Comparison of ENCODE assay signal across 12 cellular contexts in genomic region chr17:50050431-50051032, GRCh38. TPM values are rescaled to one million over a fixed set of nuclear protein-coding genes. Genes with fewer than 3 reads are reported as not detected.
DNase-seq lines count a peak whose midpoint lies in the region; ATAC-seq and TF ChIP-seq lines count a peak whose summit lies in the region.
"Had no signal": no experiment of that assay in that cellular context is flagged by ENCODE, and none has a peak within 500 bp of the region (broad histone marks: within the 10 kb centered on the region; RNA-seq: fewer than 3 reads in every experiment).

No MANE protein-coding gene starts in this region.

- H3K36me3 Mint-ChIP-seq in activated CD8-positive, alpha-beta T cell treated with anti-CD3 and anti-CD28 coated beads for 36 hours (ENCODE audit: low read depth): no peaks in the 10 kb centered on the region
- no peaks in the 10 kb centered on the region for H3K36me3 Mint-ChIP-seq in activated CD8-positive, alpha-beta T cell treated with anti-CD3 and anti-CD28 coated beads, Interleukin-2, amount 10 ng/mL, durations not matched to agents 7 days and 5 days (ENCODE audit: low read depth)
- no peaks in the 10 kb centered on the region for H3K36me3 Mint-ChIP-seq in chondrocyte (ENCODE audit: low read depth)

- H3K4me1 ChIP-seq in skeletal muscle satellite cell (ENCODE audit: control insufficient read depth, insufficient read depth, low read length): peaks cover 83% of the 10 kb centered on the region
- H3K4me1 ChIP-seq in effector memory CD4-positive, alpha-beta T cell (ENCODE audit: control insufficient read depth, insufficient read depth, low read length, poor library complexity, severe bottlenecking): peaks cover 6% of the 10 kb centered on the region

- no peak overlapping the region for H3K9ac ChIP-seq in skeletal muscle satellite cell (ENCODE audit: low read depth, low read length)

- POLR2A ChIA-PET in activated CD8-positive, alpha-beta T cell treated with anti-CD3 and anti-CD28 coated beads for 36 hours (lab: Charles Lee): no interaction called here
- POLR2A ChIA-PET in activated CD8-positive, alpha-beta T cell treated with anti-CD3 and anti-CD28 coated beads, Interleukin-2, amount 10 ng/mL, durations not matched to agents 7 days and 5 days (lab: Charles Lee): no interaction called here

- H3K4me2 ChIP-seq in skeletal muscle satellite cell (ENCODE audit: low read length): peak overlapping the region; percentile 27

- TF ChIP-seq CTCF in activated CD8-positive, alpha-beta T cell treated with anti-CD3 and anti-CD28 coated beads for 36 hours (IDR thresholded peaks at IDR 0.05): no peak
- TF ChIP-seq CTCF in chondrocyte (IDR thresholded peaks at IDR 0.05): peak; percentile 9

- no peaks in the 10 kb centered on the region for H3K36me3 ChIP-seq in skeletal muscle satellite cell (ENCODE audit: insufficient read depth, low read length)
- no peaks in the 10 kb centered on the region for H3K36me3 ChIP-seq in effector memory CD4-positive, alpha-beta T cell (ENCODE audit: control insufficient read depth, insufficient read depth, low read length)

- peaks cover 2% of the 10 kb centered on the region for H3K27me3 Mint-ChIP-seq in activated CD8-positive, alpha-beta T cell treated with anti-CD3 and anti-CD28 coated beads for 36 hours
- H3K27me3 Mint-ChIP-seq in activated CD8-positive, alpha-beta T cell treated with anti-CD3 and anti-CD28 coated beads, Interleukin-2, amount 10 ng/mL, durations not matched to agents 7 days and 5 days (ENCODE audit: low read depth): peaks cover 7% of the 10 kb centered on the region
- H3K27me3 Mint-ChIP-seq in chondrocyte (ENCODE audit: low read depth): no peaks in the 10 kb centered on the region

- H3K4me3 Mint-ChIP-seq in activated CD8-positive, alpha-beta T cell treated with anti-CD3 and anti-CD28 coated beads for 36 hours: no peak overlapping the region
- H3K4me3 Mint-ChIP-seq in activated CD8-positive, alpha-beta T cell treated with anti-CD3 and anti-CD28 coated beads, Interleukin-2, amount 10 ng/mL, durations not matched to agents 7 days and 5 days: no peak overlapping the region
- no peak overlapping the region for H3K4me3 Mint-ChIP-seq in chondrocyte (ENCODE audit: unreplicated experiment)

- CTCF ChIA-PET in activated CD8-positive, alpha-beta T cell treated with anti-CD3 and anti-CD28 coated beads for 36 hours (lab: Charles Lee): interaction anchor here (0.8 kb wide), 1 partner anchor 44 kb away, joined by 3 read pairs; no protein-coding TSS in a partner anchor
- CTCF ChIA-PET in activated CD8-positive, alpha-beta T cell treated with anti-CD3 and anti-CD28 coated beads, Interleukin-2, amount 10 ng/mL, durations not matched to agents 7 days and 5 days (lab: Charles Lee): no interaction called here

- no peaks in the 10 kb centered on the region for H3K27me3 ChIP-seq in skeletal muscle satellite cell (ENCODE audit: control insufficient read depth, insufficient read depth, low read length)
- H3K27me3 ChIP-seq in effector memory CD4-positive, alpha-beta T cell (replicated peaks; ENCODE audit: control insufficient read depth, insufficient read depth, low read length, poor library complexity, severe bottlenecking): no peaks in the 10 kb centered on the region

- no peaks in the 10 kb centered on the region for H3K9me3 Mint-ChIP-seq in activated CD8-positive, alpha-beta T cell treated with anti-CD3 and anti-CD28 coated beads for 36 hours
- H3K9me3 Mint-ChIP-seq in activated CD8-positive, alpha-beta T cell treated with anti-CD3 and anti-CD28 coated beads, Interleukin-2, amount 10 ng/mL, durations not matched to agents 7 days and 5 days (ENCODE audit: insufficient read depth): no peaks in the 10 kb centered on the region
- H3K9me3 Mint-ChIP-seq in chondrocyte (ENCODE audit: low read depth): no peaks in the 10 kb centered on the region

- H3K27ac Mint-ChIP-seq in activated CD8-positive, alpha-beta T cell treated with anti-CD3 and anti-CD28 coated beads for 36 hours: peak overlapping the region; percentile 84
- H3K27ac Mint-ChIP-seq in activated CD8-positive, alpha-beta T cell treated with anti-CD3 and anti-CD28 coated beads, Interleukin-2, amount 10 ng/mL, durations not matched to agents 7 days and 5 days: no peak overlapping the region
- H3K27ac Mint-ChIP-seq in chondrocyte (ENCODE audit: unreplicated experiment): peak overlapping the region; percentile 85

- no peak for ATAC-seq in activated CD8-positive, alpha-beta T cell treated with anti-CD3 and anti-CD28 coated beads for 36 hours
- no peak for ATAC-seq in activated CD8-positive, alpha-beta T cell treated with anti-CD3 and anti-CD28 coated beads, Interleukin-2, amount 10 ng/mL, durations not matched to agents 7 days and 5 days
- ATAC-seq in HG02981 (IDR thresholded peaks at IDR 0.05; ENCODE audit: unreplicated experiment): no peak
- ATAC-seq: left ventricle myocardium superior had no signal

- H3K4me3 ChIP-seq in skeletal muscle satellite cell (ENCODE audit: low read length): no peak overlapping the region
- no peak overlapping the region for H3K4me3 ChIP-seq in effector memory CD4-positive, alpha-beta T cell (ENCODE audit: insufficient read depth, low read depth, low read length, poor library complexity, severe bottlenecking)
- H3K4me3 ChIP-seq: coronary artery had no signal

- no peak overlapping the region for H3K27ac ChIP-seq in effector memory CD4-positive, alpha-beta T cell (ENCODE audit: insufficient read depth, low read length, poor library complexity, severe bottlenecking)
- H3K27ac ChIP-seq: HL-60 had no signal

- peaks cover 26% of the 10 kb centered on the region for H3K4me1 Mint-ChIP-seq in activated CD8-positive, alpha-beta T cell treated with anti-CD3 and anti-CD28 coated beads for 36 hours (ENCODE audit: low read depth)
- peaks cover 40% of the 10 kb centered on the region for H3K4me1 Mint-ChIP-seq in activated CD8-positive, alpha-beta T cell treated with anti-CD3 and anti-CD28 coated beads, Interleukin-2, amount 10 ng/mL, durations not matched to agents 7 days and 5 days (ENCODE audit: low read depth)
- peaks cover 77% of the 10 kb centered on the region for H3K4me1 Mint-ChIP-seq in chondrocyte (ENCODE audit: low read depth)

- intact Hi-C loops in activated CD8-positive, alpha-beta T cell treated with anti-CD3 and anti-CD28 coated beads for 36 hours (cut with micrococcal nuclease): no loop called here

- H3K9me3 ChIP-seq in skeletal muscle satellite cell (replicated peaks; ENCODE audit: low read length): no peaks in the 10 kb centered on the region
- H3K9me3 ChIP-seq in effector memory CD4-positive, alpha-beta T cell (ENCODE audit: control insufficient read depth, low read length): no peaks in the 10 kb centered on the region

- DNase-seq in activated CD8-positive, alpha-beta T cell treated with anti-CD3 and anti-CD28 coated beads for 36 hours: no peak
- no peak for DNase-seq in activated CD8-positive, alpha-beta T cell treated with anti-CD3 and anti-CD28 coated beads, Interleukin-2, amount 10 ng/mL, durations not matched to agents 7 days and 5 days
- DNase-seq in NCI-H69 (lab: John Stamatoyannopoulos, UW): peak; percentile 53
- DNase-seq in chondrocyte (ENCODE audit: low spot score): peak; percentile 67
- DNase-seq in stimulated activated CD4-positive, alpha-beta T cell treated with anti-CD3 and anti-CD28 coated beads, Interleukin-4, amount 100 ng/mL, for 4 hours: no peak
- no peak for DNase-seq in effector memory CD4-positive, alpha-beta T cell
- DNase-seq: left ventricle myocardium superior, NCI-H2107 had no signal

RNA-seq across cellular contexts. Expression of gene ITGA3, which starts 5.4 kb away (rescaled TPM):
- 1 to 10 TPM; 4.2 to 7.2 TPM for total RNA-seq in activated CD8-positive, alpha-beta T cell treated with anti-CD3 and anti-CD28 coated beads for 36 hours
- 1 to 10 TPM; 7.9 to 8.7 TPM for total RNA-seq in activated CD8-positive, alpha-beta T cell treated with anti-CD3 and anti-CD28 coated beads, Interleukin-2, amount 10 ng/mL, durations not matched to agents 7 days and 5 days
- 85.8 to 236 TPM (median 216 TPM) in 3 replicates for total RNA-seq in chondrocyte
- 105 and 121 TPM in 2 replicates for total RNA-seq in skeletal muscle satellite cell (2012; rRNA removed)

RNA-seq across cellular contexts. Expression of gene PDK2, which starts 44.6 kb away (rescaled TPM):
- 1 to 10 TPM; 6.0 to 7.7 TPM for total RNA-seq in activated CD8-positive, alpha-beta T cell treated with anti-CD3 and anti-CD28 coated beads for 36 hours
- 10 to 100 TPM; 18.1 to 21.2 TPM for total RNA-seq in activated CD8-positive, alpha-beta T cell treated with anti-CD3 and anti-CD28 coated beads, Interleukin-2, amount 10 ng/mL, durations not matched to agents 7 days and 5 days
- 28.9 to 38.0 TPM (median 31.1 TPM) in 3 replicates for total RNA-seq in chondrocyte
- 12.9 and 17.0 TPM in 2 replicates for total RNA-seq in skeletal muscle satellite cell (2012; rRNA removed)

RNA-seq across cellular contexts. Expression of gene DLX3, which starts 55.5 kb away (rescaled TPM):
- total RNA-seq in activated CD8-positive, alpha-beta T cell treated with anti-CD3 and anti-CD28 coated beads for 36 hours: not detected
- not detected for total RNA-seq in activated CD8-positive, alpha-beta T cell treated with anti-CD3 and anti-CD28 coated beads, Interleukin-2, amount 10 ng/mL, durations not matched to agents 7 days and 5 days
- 0.10 TPM in 1 of 3 replicates, not detected in the others for total RNA-seq in chondrocyte
- total RNA-seq in skeletal muscle satellite cell (2012; rRNA removed): under 0.01 TPM in 1 of 2 replicates, not detected in the other
- total RNA-seq: left ventricle myocardium superior had no signal

Comparison
In these comparisons a context has a peak if more than half of its experiments do, and no peak if none do; other contexts are left out.
1. DNase-seq: peak in NCI-H69 (single experiment) and chondrocyte (single experiment); none in activated CD8-positive, alpha-beta T cell treated with anti-CD3 and anti-CD28 coated beads for 36 hours (single experiment), activated CD8-positive, alpha-beta T cell treated with anti-CD3 and anti-CD28 coated beads, Interleukin-2, amount 10 ng/mL, durations not matched to agents 7 days and 5 days (single experiment), stimulated activated CD4-positive, alpha-beta T cell treated with anti-CD3 and anti-CD28 coated beads, Interleukin-4, amount 100 ng/mL, for 4 hours (0 of 2) and effector memory CD4-positive, alpha-beta T cell (0 of 3).